ENCODE assay signal across 8 cellular contexts in genomic region chr3:185585862-185586643, GRCh38. TPM values are rescaled to one million over a fixed set of nuclear protein-coding genes. Genes with fewer than 3 reads are reported as not detected.
DNase-seq lines count a peak whose midpoint lies in the region; ATAC-seq lines count a peak whose summit lies in the region.

SENP2 (plus strand) TSS chr3:185586295; CDS start chr3:185586414, 119 bp downstream.

- DNase-seq in COLO668 (lab: John Stamatoyannopoulos, UW; ENCODE audit: unreplicated experiment) (peak; percentile 96), HT1080 (ENCODE audit: low read depth) (peak; percentile 99), NOMO-1 treated with DMSO at 0.1 percent for 48 hours (lab: John Stamatoyannopoulos, UW; ENCODE audit: unreplicated experiment) (peak; percentile 100), lung microvascular endothelial cell (ENCODE audit: low read depth in 2 of 2) (peak; percentile 99 to 100)
- peak; percentile 99 for DNase-seq in activated CD8-positive, alpha-beta memory T cell treated with anti-CD3 and anti-CD28 coated beads for 4 hours (ENCODE audit: low read depth in 2 of 2)
- peak; percentile 99 for DNase-seq in effector memory CD4-positive, alpha-beta T cell
- DNase-seq in stimulated activated CD4-positive, alpha-beta T cell treated with anti-CD3 and anti-CD28 coated beads, TNF-alpha, amount 100 ng/mL, for 48 hours (ENCODE audit: low read depth in 3 of 3) = peak; percentile 99 to 100 (median 99)

- no peaks in the 10 kb centered on the region for H3K27me3 ChIP-seq in effector memory CD4-positive, alpha-beta T cell (replicated peaks; ENCODE audit: control insufficient read depth, insufficient read depth, low read length, poor library complexity, severe bottlenecking)

- no peaks in the 10 kb centered on the region for H3K9me3 ChIP-seq in effector memory CD4-positive, alpha-beta T cell (ENCODE audit: control insufficient read depth, low read length)

- peak; percentile 92 for ATAC-seq in GM21360 (IDR thresholded peaks at IDR 0.05; ENCODE audit: unreplicated experiment)

- H3K4me3 ChIP-seq in effector memory CD4-positive, alpha-beta T cell (ENCODE audit: insufficient read depth, low read depth, low read length, poor library complexity, severe bottlenecking) = peak within 1 kb of the TSS; percentile 85

- peak within 1 kb of the TSS; percentile 94 for H3K27ac ChIP-seq in effector memory CD4-positive, alpha-beta T cell (ENCODE audit: insufficient read depth, low read length, poor library complexity, severe bottlenecking)

- H3K36me3 ChIP-seq in effector memory CD4-positive, alpha-beta T cell (ENCODE audit: control insufficient read depth, insufficient read depth, low read length) = no peaks in the 10 kb centered on the region

- H3K4me1 ChIP-seq in effector memory CD4-positive, alpha-beta T cell (ENCODE audit: control insufficient read depth, insufficient read depth, low read length, poor library complexity, severe bottlenecking) = peaks cover 8% of the 10 kb centered on the region

RNA-seq across cellular contexts. Expression of gene SENP2, which starts in this region (rescaled TPM):
- 21.6 and 35.4 TPM in 2 replicates for total RNA-seq in HT1080 (2014; rRNA removed; shearing (Covaris generic))
- 26.9 and 33.8 TPM in 2 replicates for polyA plus RNA-seq in HT1080 (2015; cell fraction: cytosol; rRNA removed)
- 18.9 and 24.6 TPM in 2 replicates for polyA plus RNA-seq in HT1080 (2015; cell fraction: nucleus; rRNA removed)
- 18.5 and 22.0 TPM in 2 replicates for total RNA-seq in lung microvascular endothelial cell

Comparison
In these comparisons a context has a peak if more than half of its experiments do, and no peak if none do; other contexts are left out.
1. Peak in every context shown above with its lines: DNase-seq, ATAC-seq, H3K4me3 ChIP-seq and H3K27ac ChIP-seq.